ENCODE assay signal across 2 cellular contexts in genomic region chr2:172394008-172394407, GRCh38.
TF ChIP-seq lines count a peak whose summit lies in the region.

No MANE protein-coding gene starts in this region.

TF ChIP-seq in liver, 16 proteins besides CTCF, POLR2A, EP300 and RAD21:
- TF ChIP-seq YY1 (IDR thresholded peaks at IDR 0.05) (peak; percentile 18), MAX (IDR thresholded peaks at IDR 0.05) (no peak)
TF ChIP-seq in liver: peak in this region for 1.

TF ChIP-seq in HepG2, 621 proteins besides CTCF, POLR2A, EP300 and RAD21:
- TF ChIP-seq DMAP1 (CRISPR knock-in tag; IDR thresholded peaks at IDR 0.05) (no peak), MYC (CRISPR knock-in tag; IDR thresholded peaks at IDR 0.05; ENCODE audit: borderline replicate concordance) (no peak), HNRNPH1 (optimal IDR thresholded peaks at IDR 0.05; ENCODE audit: low read depth, low read length) (no peak), ZNF83 (CRISPR knock-in tag; IDR thresholded peaks at IDR 0.05; ENCODE audit: borderline replicate concordance) (no peak), ZNF646 (CRISPR knock-in tag; IDR thresholded peaks at IDR 0.05) (no peak), GRHL1 (CRISPR knock-in tag; conservative IDR thresholded peaks at IDR 0.05) (no peak), ZMYM2 (CRISPR knock-in tag; IDR thresholded peaks at IDR 0.05) (no peak), HDAC6 (IDR thresholded peaks at IDR 0.05; ENCODE audit: low read depth, low read length) (no peak), ARNT (IDR thresholded peaks at IDR 0.05) (no peak), ZNF629 (CRISPR knock-in tag; conservative IDR thresholded peaks at IDR 0.05) (no peak), GFI1 (CRISPR knock-in tag; IDR thresholded peaks at IDR 0.05; ENCODE audit: borderline replicate concordance) (no peak), SMYD3 (CRISPR knock-in tag; IDR thresholded peaks at IDR 0.05) (no peak), MED8 (CRISPR knock-in tag; IDR thresholded peaks at IDR 0.05; ENCODE audit: insufficient replicate concordance) (no peak)
